ENCODE assay signal across 8 cellular contexts in genomic region chr13:76016799-76017198, GRCh38.
DNase-seq lines count a peak whose midpoint lies in the region; ATAC-seq and TF ChIP-seq lines count a peak whose summit lies in the region.

No MANE protein-coding gene starts in this region.

- no peaks in the 10 kb centered on the region for H3K9me3 Mint-ChIP-seq in activated CD4-positive, alpha-beta memory T cell treated with anti-CD3 and anti-CD28 coated beads, Interleukin-2, amount 10 ng/mL, durations not matched to agents 7 days and 5 days

- CTCF ChIA-PET in activated CD4-positive, alpha-beta memory T cell treated with anti-CD3 and anti-CD28 coated beads, Interleukin-2, amount 10 ng/mL, durations not matched to agents 7 days and 5 days (lab: Charles Lee): interaction anchor here (1.2 to 1.8 kb wide), 3 partner anchors 144 to 320 kb away, joined by 3 to 5 read pairs (median 4); no protein-coding TSS in a partner anchor

- no peaks in the 10 kb centered on the region for H3K27me3 Mint-ChIP-seq in activated CD4-positive, alpha-beta memory T cell treated with anti-CD3 and anti-CD28 coated beads, Interleukin-2, amount 10 ng/mL, durations not matched to agents 7 days and 5 days

- no peak for TF ChIP-seq EP300 in Ishikawa (IDR thresholded peaks at IDR 0.05; ENCODE audit: borderline replicate concordance)

- no peak overlapping the region for H3K4me3 ChIP-seq in heart right ventricle
- H3K4me3 ChIP-seq in kidney epithelial cell (ENCODE audit: low read depth, low read length): no peak overlapping the region
- no peak overlapping the region for H3K4me3 ChIP-seq in uterus

- peak in 7 of 9 donors; percentile 27 to 51 (median 38) for TF ChIP-seq CTCF in heart right ventricle (IDR thresholded peaks at IDR 0.05)
- TF ChIP-seq CTCF in kidney epithelial cell (IDR thresholded peaks at IDR 0.05; ENCODE audit: insufficient read depth, low read length, poor library complexity, severe bottlenecking): peak; percentile 43
- TF ChIP-seq CTCF in uterus (IDR thresholded peaks at IDR 0.05): no peak

- POLR2A ChIA-PET in activated CD4-positive, alpha-beta memory T cell treated with anti-CD3 and anti-CD28 coated beads, Interleukin-2, amount 10 ng/mL, durations not matched to agents 7 days and 5 days (lab: Charles Lee): no interaction called here

- H3K4me1 ChIP-seq in heart right ventricle (peaks cover 0 to 21% (median 10%) of the 10 kb centered on the region in 9 donors), uterus (no peaks in the 10 kb centered on the region)

- H3K36me3 Mint-ChIP-seq in activated CD4-positive, alpha-beta memory T cell treated with anti-CD3 and anti-CD28 coated beads, Interleukin-2, amount 10 ng/mL, durations not matched to agents 7 days and 5 days (ENCODE audit: low read depth): no peaks in the 10 kb centered on the region

- H3K9me3 ChIP-seq in heart right ventricle (no peaks in the 10 kb centered on the region), uterus (no peaks in the 10 kb centered on the region)

- DNase-seq in heart right ventricle: no peak
- DNase-seq in cardiac septum (ENCODE audit: low spot score): no peak
- peak; percentile 19 for DNase-seq in activated CD4-positive, alpha-beta memory T cell treated with anti-CD3 and anti-CD28 coated beads, Interleukin-2, amount 10 ng/mL, durations not matched to agents 7 days and 5 days
- DNase-seq in kidney epithelial cell (ENCODE audit: low read depth): no peak
- no peak for DNase-seq in NK-92 (lab: John Stamatoyannopoulos, UW; ENCODE audit: unreplicated experiment)
- DNase-seq in uterus: no peak

- intact Hi-C loops in heart right ventricle (cut with DNase I) (loop anchor here in 7 of 10 donors (2.0 to 10.0 kb wide), 4 partner anchors 139 to 458 kb away; no protein-coding TSS in a partner anchor), cardiac septum (cut with DNase I) (loop anchor here (2.0 to 10.0 kb wide), 3 partner anchors 112 to 458 kb away; no protein-coding TSS in a partner anchor), uterus (cut with DNase I; ENCODE audit: low total_unique reads) (no loop called here)

- no peaks in the 10 kb centered on the region for H3K4me1 Mint-ChIP-seq in activated CD4-positive, alpha-beta memory T cell treated with anti-CD3 and anti-CD28 coated beads, Interleukin-2, amount 10 ng/mL, durations not matched to agents 7 days and 5 days

- H3K36me3 ChIP-seq in heart right ventricle (no peaks in the 10 kb centered on the region), kidney epithelial cell (ENCODE audit: control insufficient read depth, insufficient read depth, low read length) (no peaks in the 10 kb centered on the region), uterus (no peaks in the 10 kb centered on the region)

- TF ChIP-seq RAD21 in Ishikawa (IDR thresholded peaks at IDR 0.05; ENCODE audit: low read depth): peak; percentile 58

- H3K27ac ChIP-seq in heart right ventricle (no peak overlapping the region), uterus (no peak overlapping the region)

- no peak overlapping the region for H3K4me3 Mint-ChIP-seq in activated CD4-positive, alpha-beta memory T cell treated with anti-CD3 and anti-CD28 coated beads, Interleukin-2, amount 10 ng/mL, durations not matched to agents 7 days and 5 days

- H3K27me3 ChIP-seq in heart right ventricle: no peaks in the 10 kb centered on the region
- H3K27me3 ChIP-seq in kidney epithelial cell (ENCODE audit: control insufficient read depth, insufficient read depth, low read length): no peaks in the 10 kb centered on the region
- no peaks in the 10 kb centered on the region for H3K27me3 ChIP-seq in uterus

- no peak overlapping the region for H3K27ac Mint-ChIP-seq in activated CD4-positive, alpha-beta memory T cell treated with anti-CD3 and anti-CD28 coated beads, Interleukin-2, amount 10 ng/mL, durations not matched to agents 7 days and 5 days

- ATAC-seq in heart right ventricle (peak in 1 of 8 donors; percentile 29), GM21786 (IDR thresholded peaks at IDR 0.05; ENCODE audit: unreplicated experiment) (peak; percentile 76)

- TF ChIP-seq POLR2A in uterus (IDR thresholded peaks at IDR 0.05): no peak

TF ChIP-seq in Ishikawa, 13 proteins besides CTCF, POLR2A, EP300 and RAD21:
- TF ChIP-seq ZBTB7A (IDR thresholded peaks at IDR 0.05; ENCODE audit: low read depth): no peak
- TF ChIP-seq FOXM1 (IDR thresholded peaks at IDR 0.05; ENCODE audit: borderline replicate concordance, low read depth): no peak

Comparison
In these comparisons a context has a peak if more than half of its experiments do, and no peak if none do; other contexts are left out.
1. CTCF ChIP-seq: peak in heart right ventricle (7 of 9) and kidney epithelial cell (single experiment); none in uterus (0 of 4).